15 cellular contexts compared by ENCODE assay signal in genomic region chr7:22364023-22364422, GRCh38.
"Had no signal": no experiment of that assay in that cellular context is flagged by ENCODE, and none has a peak within 500 bp of the region (broad histone marks: within the 10 kb centered on the region; RNA-seq: fewer than 3 reads in every experiment).

No MANE protein-coding gene starts in this region.

- ATAC-seq: heart left ventricle had no signal

- H3K4me3 ChIP-seq: ascending aorta, breast epithelium, heart left ventricle, thyroid gland had no signal

- H3K36me3 ChIP-seq: ascending aorta, breast epithelium, heart left ventricle, thyroid gland had no signal

- H3K4me1 ChIP-seq: ascending aorta, breast epithelium, heart left ventricle, thyroid gland had no signal

- H3K27ac ChIP-seq: ascending aorta, breast epithelium, epithelial cell of prostate, heart left ventricle, thyroid gland had no signal

- H3K9me3 ChIP-seq: ascending aorta, breast epithelium, heart left ventricle, thyroid gland had no signal

- DNase-seq: activated CD4-positive, alpha-beta T cell treated with anti-CD3 and anti-CD28 coated beads, Interleukin-2, amount 50 U/mL, for 4 hours; activated CD4-positive, CD25-positive, alpha-beta regulatory T cell treated with anti-CD3 and anti-CD28 coated beads, Interleukin-2, amount 50 U/mL, for 72 hours; activated naive CD4-positive, alpha-beta T cell treated with anti-CD3 and anti-CD28 coated beads for 36 hours; activated T-cell treated with anti-CD3 and anti-CD28 coated beads, Interleukin-2, amount 50 U/mL, for 1 hour; dermis blood vessel endothelial cell; foreskin melanocyte; heart left ventricle; immature natural killer cell; nucleus accumbens; stimulated activated CD4-positive, alpha-beta T cell treated with anti-CD3 and anti-CD28 coated beads, Interleukin-4, amount 100 ng/mL, for 1 hour; stimulated activated naive B cell treated with anti-CD40 and anti-IgM and Interleukin-4, amounts not matched to agents 10 μg/mL and 1 μg/mL and 100 μg/mL, for 72 hours; thyroid gland had no signal
